ENCODE assay signal across 6 cellular contexts in genomic region chr11:3516934-3517567, GRCh38.
A peak's percentile ranks its signal among the peaks of the same experiment; 100 is the strongest.
DNase-seq lines count a peak whose midpoint lies in the region; ATAC-seq, FAIRE-seq and TF ChIP-seq lines count a peak whose summit lies in the region.
"Not testable (repeated sequence)": the region's sequence is repeated elsewhere in the genome, so short reads cannot be mapped to it uniquely, and the experiment has no call there.

No MANE protein-coding gene starts in this region.

- SMC1A ChIA-PET in GM12878 (lab: Charles Lee; ENCODE audit: uncharacterized antibody, unreplicated experiment), result not testable (repeated sequence)

- CTCF ChIA-PET in Caco-2 (lab: Charles Lee); WTC11 (lab: Charles Lee); GM12878 (lab: Yijun Ruan, JAX): not testable (repeated sequence)

- not testable (repeated sequence) for TF ChIP-seq EP300 in GM12878 (IDR thresholded peaks at IDR 0.05; ENCODE audit: borderline replicate concordance in 1 of 2, control insufficient read depth in 1 of 2, low read depth in 2 of 2, low read length in 2 of 2)

- H3K4me1 Mint-ChIP-seq in Caco-2 (ENCODE audit: low read depth, unreplicated experiment), result peaks cover 38% of the 10 kb centered on the region
- peaks cover 32% of the 10 kb centered on the region for H3K4me1 Mint-ChIP-seq in T-helper 17 cell
- H3K4me1 Mint-ChIP-seq in WTC11, result peaks cover 37% of the 10 kb centered on the region
- peaks cover 12% of the 10 kb centered on the region for H3K4me1 Mint-ChIP-seq in activated T-cell treated with anti-CD3 and anti-CD28 coated beads, Interleukin-2, amount 50 U/mL, for 72 hours (ENCODE audit: low read depth)

- not testable (repeated sequence) for BruUV-seq in Caco-2 (replicated peaks; lab: Mats Ljungman, UMichigan); GM12878 (replicated peaks; lab: Mats Ljungman, UMichigan)

- H3K4me1 ChIP-seq in Caco-2, result peaks cover 11% of the 10 kb centered on the region
- H3K4me1 ChIP-seq in GM12878 (ENCODE audit: control insufficient read depth, insufficient read depth, low read length), result not testable (repeated sequence)

- TF ChIP-seq POLR2A in GM12878 (IDR thresholded peaks at IDR 0.05; ENCODE audit: low read depth, low read length), result not testable (repeated sequence)
- peak; percentile 20 for TF ChIP-seq POLR2A in erythroblast (IDR thresholded peaks at IDR 0.05; ENCODE audit: low read length)

- H3K9me3 Mint-ChIP-seq in Caco-2 (ENCODE audit: unreplicated experiment), result peaks cover 23% of the 10 kb centered on the region
- H3K9me3 Mint-ChIP-seq in WTC11, result peaks cover 30% of the 10 kb centered on the region
- not testable (repeated sequence) for H3K9me3 Mint-ChIP-seq in activated T-cell treated with anti-CD3 and anti-CD28 coated beads, Interleukin-2, amount 50 U/mL, for 72 hours

- intact Hi-C loops in Caco-2 (cut with micrococcal nuclease; ENCODE audit: unreplicated experiment); GM12878 (cut with micrococcal nuclease; ENCODE audit: unreplicated experiment): not testable (repeated sequence)

- not testable (repeated sequence) for ATAC-seq in T-helper 17 cell; WTC11; activated T-cell treated with anti-CD3 and anti-CD28 coated beads, Interleukin-2, amount 50 U/mL, for 72 hours (replicated peaks in 1 of 2); GM12878

- not testable (repeated sequence) for H3K9ac ChIP-seq in GM12878 (ENCODE audit: control insufficient read depth, insufficient read depth, low read length)

- 28% methylated on average over 4 of the region's 4 CpGs for WGBS in GM12878 (ENCODE audit: insufficient coverage, insufficient replicate concordance, low lambda C conversion rate, missing lambda C conversion rate)

- not testable (repeated sequence) for H3K27me3 ChIP-seq in Caco-2 (replicated peaks; ENCODE audit: control insufficient read depth, insufficient read depth, low read length); GM12878 (replicated peaks in 1 of 2; ENCODE audit: control insufficient read depth in 2 of 2, insufficient read depth in 2 of 2, low read length in 1 of 2)

- H4K20me1 ChIP-seq in GM12878 (ENCODE audit: control insufficient read depth, insufficient read depth), result not testable (repeated sequence)

- H3K4me3 Mint-ChIP-seq in Caco-2 (ENCODE audit: unreplicated experiment); WTC11: not testable (repeated sequence)
- H3K4me3 Mint-ChIP-seq in T-helper 17 cell, result peak overlapping the region; percentile 19
- peak overlapping the region; percentile 9 to 13 for H3K4me3 Mint-ChIP-seq in activated T-cell treated with anti-CD3 and anti-CD28 coated beads, Interleukin-2, amount 50 U/mL, for 72 hours

- H3K27me3 Mint-ChIP-seq in Caco-2 (ENCODE audit: insufficient read depth, unreplicated experiment); T-helper 17 cell; WTC11 (ENCODE audit: low read depth): not testable (repeated sequence)
- peaks cover 22% of the 10 kb centered on the region for H3K27me3 Mint-ChIP-seq in activated T-cell treated with anti-CD3 and anti-CD28 coated beads, Interleukin-2, amount 50 U/mL, for 72 hours (ENCODE audit: low read depth)

- TF ChIP-seq RAD21 in GM12878 (IDR thresholded peaks at IDR 0.05; ENCODE audit: insufficient read depth, low read depth, low read length), result not testable (repeated sequence)

- H3K27ac Mint-ChIP-seq in Caco-2 (ENCODE audit: unreplicated experiment) (peak overlapping the region; percentile 67), T-helper 17 cell (peak overlapping the region; percentile 100), WTC11 (peak overlapping the region; percentile 61; the same call in 1 of the 2 replicates)
- not testable (repeated sequence) for H3K27ac Mint-ChIP-seq in activated T-cell treated with anti-CD3 and anti-CD28 coated beads, Interleukin-2, amount 50 U/mL, for 72 hours

- H2AFZ ChIP-seq in GM12878 (ENCODE audit: control insufficient read depth, low read depth, low read length), result not testable (repeated sequence)

- H3K79me2 ChIP-seq in GM12878 (ENCODE audit: control insufficient read depth, insufficient read depth, low read length), result not testable (repeated sequence)

- not testable (repeated sequence) for H3K27ac ChIP-seq in GM12878 (ENCODE audit: control insufficient read depth, insufficient read depth)

- H3K9me3 ChIP-seq in Caco-2; T-helper 17 cell (ENCODE audit: control insufficient read depth, low read length, poor library complexity, severe bottlenecking); GM12878 (replicated peaks; ENCODE audit: control insufficient read depth, insufficient read depth, low read length): not testable (repeated sequence)

- FAIRE-seq in GM12878 (lab: Jason Lieb, UNC), result not testable (repeated sequence)

- RAD21 ChIA-PET in GM12878 (lab: Charles Lee; ENCODE audit: unreplicated experiment), result not testable (repeated sequence)

- H3K4me3 ChIP-seq in Caco-2 (ENCODE audit: low read depth, low read length); GM12878: not testable (repeated sequence)

- not testable (repeated sequence) for H3K4me2 ChIP-seq in GM12878 (ENCODE audit: control insufficient read depth, insufficient read depth)

- DNase-seq in Caco-2; T-helper 17 cell; WTC11 (ENCODE audit: low spot score); activated T-cell treated with anti-CD3 and anti-CD28 coated beads, Interleukin-2, amount 50 U/mL, for 72 hours; GM12878 (ENCODE audit: low read depth, low spot score): not testable (repeated sequence)
- peak; percentile 85 to 88 for DNase-seq in erythroblast (lab: John Stamatoyannopoulos, UW)

- in situ Hi-C loops in GM12878 (cut with MboI), result not testable (repeated sequence)

- H3K36me3 Mint-ChIP-seq in Caco-2 (ENCODE audit: insufficient read depth, unreplicated experiment), result peaks cover 35% of the 10 kb centered on the region
- H3K36me3 Mint-ChIP-seq in T-helper 17 cell (ENCODE audit: low read depth); activated T-cell treated with anti-CD3 and anti-CD28 coated beads, Interleukin-2, amount 50 U/mL, for 72 hours (ENCODE audit: insufficient read depth in 2 of 2): not testable (repeated sequence)
- peaks cover 30% of the 10 kb centered on the region for H3K36me3 Mint-ChIP-seq in WTC11

- not testable (repeated sequence) for TF ChIP-seq CTCF in Caco-2 (IDR thresholded peaks at IDR 0.05; ENCODE audit: insufficient read depth in 1 of 2, low read depth in 1 of 2, low read length in 1 of 2, severe bottlenecking in 1 of 2, unreplicated experiment in 1 of 2); WTC11 (IDR thresholded peaks at IDR 0.05); GM12878 (IDR thresholded peaks at IDR 0.05 in 2 of 3, conservative IDR thresholded peaks at IDR 0.05 in 1 of 3; ENCODE audit: control insufficient read depth in 2 of 3, extremely low read depth in 1 of 3, insufficient read depth in 1 of 3, low read depth in 3 of 3, low read length in 3 of 3)

- POLR2A ChIA-PET in Caco-2 (lab: Charles Lee); WTC11 (lab: Charles Lee); GM12878 (lab: Charles Lee): not testable (repeated sequence)

- not testable (repeated sequence) for H3K36me3 ChIP-seq in Caco-2 (ENCODE audit: control insufficient read depth, insufficient read depth, low read length); GM12878 (ENCODE audit: control insufficient read depth in 2 of 2, insufficient read depth in 2 of 2, low read length in 1 of 2)

TF ChIP-seq in GM12878, 131 proteins besides CTCF, POLR2A, EP300 and RAD21:
- TF ChIP-seq ZBTB40 (IDR thresholded peaks at IDR 0.05; ENCODE audit: borderline replicate concordance), result peak; percentile 75
